ENCODE assay signal across 17 cellular contexts in the genomic region with DNA sequence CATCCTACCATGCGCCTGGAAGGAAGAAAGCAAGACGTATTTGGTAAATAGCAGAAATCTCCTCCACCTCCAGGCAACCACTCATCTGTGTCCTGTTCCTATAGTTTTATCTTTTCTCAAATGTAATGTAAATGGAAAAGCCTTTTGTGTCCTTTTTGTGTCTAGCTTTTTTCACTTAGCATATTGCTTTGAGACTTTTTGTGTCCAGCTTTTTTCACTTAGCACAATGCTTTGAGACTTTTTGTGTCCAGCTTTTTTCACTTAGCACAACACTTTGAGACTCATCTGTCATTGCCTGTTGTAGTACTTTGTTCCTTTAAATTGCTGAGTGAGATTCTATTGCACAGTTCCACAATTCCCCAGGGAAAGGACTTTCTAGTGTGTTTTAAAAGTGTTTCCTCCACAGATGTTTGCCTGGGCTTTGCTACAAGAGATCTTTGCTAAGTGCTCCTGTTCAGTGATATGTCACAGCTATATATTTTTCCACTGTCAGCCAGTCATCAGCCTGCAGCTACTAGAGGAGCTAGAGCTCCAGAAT. TPM values are rescaled to one million over a fixed set of nuclear protein-coding genes. Genes with fewer than 3 reads are reported as not detected.
DNase-seq lines count a peak whose midpoint lies in the region; ATAC-seq and TF ChIP-seq lines count a peak whose summit lies in the region.
"Had no signal": no experiment of that assay in that cellular context is flagged by ENCODE, and none has a peak within 500 bp of the region (broad histone marks: within the 10 kb centered on the region; RNA-seq: fewer than 3 reads in every experiment).

No MANE protein-coding gene starts in this region.

- DNase-seq in GM04504 (ENCODE audit: low read depth) (peak; percentile 28), NCI-H69 (lab: John Stamatoyannopoulos, UW) (peak; percentile 22), fibroblast of pulmonary artery (ENCODE audit: low read depth) (peak; percentile 34), transverse colon (no peak), left ventricle myocardium superior (no peak), tibial nerve (ENCODE audit: low spot score in 2 of 2) (no peak)
- DNase-seq: C1 segment of cervical spinal cord, DMS 273 treated with DMSO at 0.1 percent for 48 hours, H7, NCI-H1048, NCI-H146, NCI-H2107, NCI-H446, NCI-H748 treated with DMSO at 0.1 percent for 48 hours, PC-9 had no signal

- no peak for TF ChIP-seq POLR2A in transverse colon (IDR thresholded peaks at IDR 0.05)
- no peak for TF ChIP-seq POLR2A in tibial nerve (IDR thresholded peaks at IDR 0.05)

- intact Hi-C loops in transverse colon (cut with DNase I; ENCODE audit: low total_unique reads), result no loop called here
- intact Hi-C loops in left ventricle myocardium superior (cut with micrococcal nuclease), result no loop called here

- ATAC-seq in left ventricle myocardium superior, result no peak
- ATAC-seq in HG02840 (IDR thresholded peaks at IDR 0.05; ENCODE audit: low FRiP score, unreplicated experiment), result no peak

- WGBS in transverse colon (ENCODE audit: low coverage in 1 of 2), 2 donors, result 93 to 100% methylated on average over 2 of the region's 2 CpGs
- WGBS in tibial nerve, 2 donors, result 90 to 93% methylated on average over 2 of the region's 2 CpGs

- H3K36me3 ChIP-seq in transverse colon (no peaks in the 10 kb centered on the region), tibial nerve (no peaks in the 10 kb centered on the region)

- peaks cover 4 to 42% (median 25%) of the 10 kb centered on the region in 4 donors for H3K4me1 ChIP-seq in transverse colon
- peaks cover 0 to 6% (median 0%) of the 10 kb centered on the region in 4 donors for H3K4me1 ChIP-seq in tibial nerve

- no peak for TF ChIP-seq CTCF in fibroblast of pulmonary artery (IDR thresholded peaks at IDR 0.05; ENCODE audit: low read length, missing control alignments)
- TF ChIP-seq CTCF in transverse colon (IDR thresholded peaks at IDR 0.05), result no peak
- TF ChIP-seq CTCF in tibial nerve (IDR thresholded peaks at IDR 0.05), result no peak

- in situ Hi-C loops in transverse colon (cut with MboI; ENCODE audit: low pct_ligation_motif_present in 1 of 4, low pct_unique_long_range_greater_than_20kb in 1 of 4, low sequenced_read_pairs in 3 of 4), result no loop called here

- H3K27ac ChIP-seq in transverse colon, result peak overlapping the region in 3 of 4 donors; percentile 6 to 63 (median 58)
- H3K27ac ChIP-seq in tibial nerve, result no peak overlapping the region
- H3K27ac ChIP-seq: PC-9, SK-N-MC had no signal

- H3K9me3 ChIP-seq in transverse colon (no peaks in the 10 kb centered on the region), tibial nerve (peaks cover 0 to 7% (median 0%) of the 10 kb centered on the region in 4 donors)

- H3K4me3 ChIP-seq in fibroblast of pulmonary artery (replicated peaks; ENCODE audit: low read depth, low read length), result no peak overlapping the region
- H3K4me3 ChIP-seq in transverse colon, result no peak overlapping the region
- no peak overlapping the region for H3K4me3 ChIP-seq in tibial nerve
- H3K4me3 ChIP-seq: PC-9, SK-N-MC had no signal

- TF ChIP-seq EP300 in transverse colon (IDR thresholded peaks at IDR 0.05; ENCODE audit: low read depth), result no peak
- TF ChIP-seq EP300 in tibial nerve (IDR thresholded peaks at IDR 0.05), result no peak

- H3K27me3 ChIP-seq in transverse colon (no peaks in the 10 kb centered on the region), tibial nerve (no peaks in the 10 kb centered on the region)

RNA-seq across cellular contexts. Expression of a gene that starts 27.9 kb away (rescaled TPM):
- total RNA-seq in transverse colon (100 to 1,000 TPM in 3 of 4 donors, 10 to 100 TPM in 1; 37.8 to 700 (median 401) TPM), left ventricle myocardium superior (not detected), tibial nerve (not detected)
- total RNA-seq: H7, PC-9 had no signal

Comparison
In these comparisons a context has a peak if more than half of its experiments do, and no peak if none do; other contexts are left out.
1. DNase-seq: peak in GM04504 (single experiment), NCI-H69 (single experiment) and fibroblast of pulmonary artery (single experiment); none in transverse colon (single experiment), left ventricle myocardium superior (single experiment) and tibial nerve (0 of 2).
2. H3K27ac ChIP-seq: peak in transverse colon (3 of 4); none in tibial nerve (0 of 4).
3. RNA of a gene that starts 27.9 kb away (total RNA-seq): 37.8 to 700 TPM in transverse colon; not detected in left ventricle myocardium superior (single experiment) and not detected in tibial nerve; every median in the first group is over 10 times any median in the second.